ENCODE assay signal across 1 cellular context in genomic region chr13:81990652-81991051, GRCh38.
TF ChIP-seq lines count a peak whose summit lies in the region.

No MANE protein-coding gene starts in this region.

TF ChIP-seq in H1, 55 proteins besides CTCF, POLR2A, EP300 and RAD21 (continued from another document):
- TF ChIP-seq CHD7 (IDR thresholded peaks at IDR 0.05; ENCODE audit: insufficient replicate concordance, low read length): peak; percentile 57
- TF ChIP-seq RBBP5 (IDR thresholded peaks at IDR 0.05; ENCODE audit: borderline replicate concordance, low read depth, low read length): no peak
